In the genomic region with DNA sequence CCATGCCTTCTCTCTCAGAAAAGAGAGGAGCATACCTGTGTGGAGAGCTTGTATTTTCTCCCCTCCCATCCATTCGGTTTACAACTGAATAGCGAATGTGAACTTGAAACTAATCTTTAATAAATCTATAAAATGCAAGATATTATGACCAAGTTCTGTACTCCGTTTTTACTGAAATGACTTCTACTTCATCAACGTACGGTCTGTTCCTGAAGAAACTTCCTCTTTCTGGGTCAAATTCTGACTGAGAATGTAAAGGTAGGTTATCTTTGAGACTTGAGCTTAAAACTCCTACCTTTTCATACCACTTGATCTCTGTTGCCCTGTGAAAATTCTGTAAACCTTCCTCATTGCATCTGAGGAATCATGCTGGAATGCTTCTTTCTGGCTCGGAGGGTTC, we compare ENCODE assay signal across 16 cellular contexts. TPM values are rescaled to one million over a fixed set of nuclear protein-coding genes. Genes with fewer than 3 reads are reported as not detected.
DNase-seq lines count a peak whose midpoint lies in the region; ATAC-seq, FAIRE-seq and TF ChIP-seq lines count a peak whose summit lies in the region.
"Had no signal": no experiment of that assay in that cellular context is flagged by ENCODE, and none has a peak within 500 bp of the region (broad histone marks: within the 10 kb centered on the region; RNA-seq: fewer than 3 reads in every experiment).

No MANE protein-coding gene starts in this region.

- no peak for DNase-seq in activated naive CD4-positive, alpha-beta T cell treated with anti-CD3 and anti-CD28 coated beads, Interleukin-2, amount 10 ng/mL, durations not matched to agents 7 days and 5 days
- DNase-seq in type B pancreatic cell (ENCODE audit: extremely low spot score, unreplicated experiment): no peak
- DNase-seq in RCC 7860 (ENCODE audit: low spot score): no peak
- no peak for DNase-seq in activated CD4-positive, alpha-beta T cell treated with anti-CD3 and anti-CD28 coated beads, Interleukin-2, amount 50 U/mL, for 48 hours
- DNase-seq in H7: no peak
- DNase-seq: activated CD4-positive, CD25-positive, alpha-beta regulatory T cell treated with anti-CD3 and anti-CD28 coated beads, Interleukin-2, amount 50 U/mL, for 72 hours; activated T-cell treated with anti-CD3 and anti-CD28 coated beads, Interleukin-2, amount 50 U/mL, for 48 hours; aorta; NK-92 treated with Interleukin-12 subunit alpha and Interleukin-12 subunit beta, amount 100 ng/mL, for 24 hours; stimulated activated CD8-positive, alpha-beta memory T cell treated with anti-CD3 and anti-CD28 coated beads, Interleukin-4, amount 100 ng/mL, for 48 hours had no signal

- FAIRE-seq in RCC 7860 (lab: Jason Lieb, UNC): no peak
- FAIRE-seq: A204.1, pancreas had no signal

- peak; percentile 35 for ATAC-seq in GM21529 (IDR thresholded peaks at IDR 0.05; ENCODE audit: unreplicated experiment)
- ATAC-seq in HG03354 (IDR thresholded peaks at IDR 0.05; ENCODE audit: poor library complexity, severe bottlenecking, unreplicated experiment): peak; percentile 35

- H3K27ac Mint-ChIP-seq in activated naive CD4-positive, alpha-beta T cell treated with anti-CD3 and anti-CD28 coated beads, Interleukin-2, amount 50 U/mL, for 24 hours: peak overlapping the region; percentile 3
- no peak overlapping the region for H3K27ac Mint-ChIP-seq in activated naive CD4-positive, alpha-beta T cell treated with anti-CD3 and anti-CD28 coated beads, Interleukin-2, amount 10 ng/mL, durations not matched to agents 7 days and 5 days
- peak overlapping the region; percentile 45 for H3K27ac Mint-ChIP-seq in type B pancreatic cell

- no peaks in the 10 kb centered on the region; the same call in 1 of the 2 replicates for H3K27me3 ChIP-seq in H7 (ENCODE audit: control insufficient read depth, insufficient read depth, low read length)
- H3K27me3 ChIP-seq: pancreas had no signal

- TF ChIP-seq CTCF in type B pancreatic cell (conservative IDR thresholded peaks at IDR 0.05): no peak

- no peak overlapping the region for H3K4me3 ChIP-seq in H7 (ENCODE audit: insufficient read depth, low read depth, low read length)
- H3K4me3 ChIP-seq: HAP-1, pancreas had no signal

- no peaks in the 10 kb centered on the region for H3K9me3 Mint-ChIP-seq in activated naive CD4-positive, alpha-beta T cell treated with anti-CD3 and anti-CD28 coated beads, Interleukin-2, amount 50 U/mL, for 24 hours
- no peaks in the 10 kb centered on the region for H3K9me3 Mint-ChIP-seq in activated naive CD4-positive, alpha-beta T cell treated with anti-CD3 and anti-CD28 coated beads, Interleukin-2, amount 10 ng/mL, durations not matched to agents 7 days and 5 days
- no peaks in the 10 kb centered on the region for H3K9me3 Mint-ChIP-seq in type B pancreatic cell

- no peaks in the 10 kb centered on the region for H3K27me3 Mint-ChIP-seq in activated naive CD4-positive, alpha-beta T cell treated with anti-CD3 and anti-CD28 coated beads, Interleukin-2, amount 50 U/mL, for 24 hours
- H3K27me3 Mint-ChIP-seq in activated naive CD4-positive, alpha-beta T cell treated with anti-CD3 and anti-CD28 coated beads, Interleukin-2, amount 10 ng/mL, durations not matched to agents 7 days and 5 days: peaks cover 3% of the 10 kb centered on the region
- no peaks in the 10 kb centered on the region for H3K27me3 Mint-ChIP-seq in type B pancreatic cell

- H3K4me3 Mint-ChIP-seq in activated naive CD4-positive, alpha-beta T cell treated with anti-CD3 and anti-CD28 coated beads, Interleukin-2, amount 50 U/mL, for 24 hours: no peak overlapping the region
- H3K4me3 Mint-ChIP-seq in activated naive CD4-positive, alpha-beta T cell treated with anti-CD3 and anti-CD28 coated beads, Interleukin-2, amount 10 ng/mL, durations not matched to agents 7 days and 5 days: no peak overlapping the region
- H3K4me3 Mint-ChIP-seq in type B pancreatic cell: peak overlapping the region; percentile 23

- CTCF ChIA-PET in activated naive CD4-positive, alpha-beta T cell treated with anti-CD3 and anti-CD28 coated beads, Interleukin-2, amount 10 ng/mL, durations not matched to agents 7 days and 5 days (lab: Charles Lee): interaction anchor here (1.3 kb wide), 1 partner anchor 19 kb away, joined by 3 read pairs; no protein-coding TSS in a partner anchor

- peaks cover 3% of the 10 kb centered on the region for H3K36me3 Mint-ChIP-seq in activated naive CD4-positive, alpha-beta T cell treated with anti-CD3 and anti-CD28 coated beads, Interleukin-2, amount 50 U/mL, for 24 hours
- peaks cover 26% of the 10 kb centered on the region for H3K36me3 Mint-ChIP-seq in activated naive CD4-positive, alpha-beta T cell treated with anti-CD3 and anti-CD28 coated beads, Interleukin-2, amount 10 ng/mL, durations not matched to agents 7 days and 5 days
- H3K36me3 Mint-ChIP-seq in type B pancreatic cell: peaks cover 18% of the 10 kb centered on the region

- peaks cover 10% of the 10 kb centered on the region for H3K4me1 Mint-ChIP-seq in activated naive CD4-positive, alpha-beta T cell treated with anti-CD3 and anti-CD28 coated beads, Interleukin-2, amount 50 U/mL, for 24 hours
- H3K4me1 Mint-ChIP-seq in activated naive CD4-positive, alpha-beta T cell treated with anti-CD3 and anti-CD28 coated beads, Interleukin-2, amount 10 ng/mL, durations not matched to agents 7 days and 5 days: peaks cover 12% of the 10 kb centered on the region
- H3K4me1 Mint-ChIP-seq in type B pancreatic cell (ENCODE audit: unreplicated experiment): peaks cover 28% of the 10 kb centered on the region

- peaks cover 4% of the 10 kb centered on the region for H3K36me3 ChIP-seq in H7 (replicated peaks; ENCODE audit: control insufficient read depth, insufficient read depth, low read length)
- H3K36me3 ChIP-seq: pancreas had no signal

RNA-seq across cellular contexts. Expression of a gene that starts 4.2 kb away (rescaled TPM):
- 29.7 and 36.0 TPM in 2 replicates for total RNA-seq in type B pancreatic cell (ENCODE audit: low replicate concordance)
- total RNA-seq in H7 (2014; rRNA removed; shearing (Covaris generic)): 73.6 and 81.0 TPM in 2 replicates
